Comparison of ENCODE assay signal across 35 cellular contexts in genomic region chr3:100128565-100128964, GRCh38.
"Had no signal": no experiment of that assay in that cellular context is flagged by ENCODE, and none has a peak within 500 bp of the region (broad histone marks: within the 10 kb centered on the region; RNA-seq: fewer than 3 reads in every experiment).

No MANE protein-coding gene starts in this region.

- DNase-seq: activated CD4-positive, alpha-beta memory T cell treated with anti-CD3 and anti-CD28 coated beads, Interleukin-2, amount 10 ng/mL, durations not matched to agents 7 days and 5 days; activated CD4-positive, alpha-beta T cell treated with anti-CD3 and anti-CD28 coated beads for 1 hour; activated CD4-positive, alpha-beta T cell treated with anti-CD3 and anti-CD28 coated beads for 36 hours; activated CD4-positive, alpha-beta T cell treated with anti-CD3 and anti-CD28 coated beads for 48 hours; activated CD4-positive, alpha-beta T cell treated with anti-CD3 and anti-CD28 coated beads, Interleukin-2, amount 10 ng/mL, durations not matched to agents 7 days and 5 days; activated CD4-positive, alpha-beta T cell treated with anti-CD3 and anti-CD28 coated beads, Interleukin-2, amount 50 U/mL, for 48 hours; activated CD4-positive, CD25-positive, alpha-beta regulatory T cell; activated CD8-positive, alpha-beta memory T cell treated with anti-CD3 and anti-CD28 coated beads for 24 hours; activated CD8-positive, alpha-beta memory T cell treated with anti-CD3 and anti-CD28 coated beads, Interleukin-2, amount 10 ng/mL, durations not matched to agents 7 days and 5 days; activated CD8-positive, alpha-beta memory T cell treated with anti-CD3 and anti-CD28 coated beads, Interleukin-2, amount 50 U/mL, for 48 hours; activated CD8-positive, alpha-beta T cell treated with anti-CD3 and anti-CD28 coated beads, Interleukin-2, amount 10 ng/mL, durations not matched to agents 7 days and 5 days; activated effector memory CD4-positive, alpha-beta T cell treated with anti-CD3 and anti-CD28 coated beads, Interleukin-2, amount 50 U/mL, for 16 hours; activated gamma-delta T cell treated with Interleukin-2 at 50 U/mL for 16 hours; activated naive CD4-positive, alpha-beta T cell; activated naive CD4-positive, alpha-beta T cell treated with anti-CD3 and anti-CD28 coated beads for 36 hours; activated naive CD4-positive, alpha-beta T cell treated with anti-CD3 and anti-CD28 coated beads, Interleukin-2, amount 50 U/mL, for 16 hours; activated naive CD8-positive, alpha-beta T cell treated with anti-CD3 and anti-CD28 coated beads for 36 hours; activated T-cell treated with anti-CD3 and anti-CD28 coated beads, Interleukin-2, amount 50 U/mL, for 1 hour; activated T-cell treated with anti-CD3 and anti-CD28 coated beads, Interleukin-2, amount 50 U/mL, for 4 hours; adrenal gland; amniotic stem cell; aorta; body of pancreas; brain microvascular endothelial cell; central memory CD4-positive, alpha-beta T cell; SW 1271; T-helper 1 cell; T-helper 2 cell; T-helper 9 cell; WERI-Rb-1 had no signal

- H3K9me3 Mint-ChIP-seq: activated CD4-positive, alpha-beta memory T cell treated with anti-CD3 and anti-CD28 coated beads, Interleukin-2, amount 10 ng/mL, durations not matched to agents 7 days and 5 days; activated CD4-positive, alpha-beta T cell treated with anti-CD3 and anti-CD28 coated beads, Interleukin-2, amount 10 ng/mL, durations not matched to agents 7 days and 5 days; activated naive CD4-positive, alpha-beta T cell treated with anti-CD3 and anti-CD28 coated beads for 36 hours; activated naive CD4-positive, alpha-beta T cell treated with anti-CD3 and anti-CD28 coated beads, Interleukin-2, amount 50 U/mL, for 72 hours; activated naive CD8-positive, alpha-beta T cell treated with anti-CD3 and anti-CD28 coated beads for 36 hours; activated T-cell treated with anti-CD3 and anti-CD28 coated beads, Interleukin-2, amount 50 U/mL, for 4 hours; T-helper 1 cell treated with Interleukin-12 subunit alpha and Interleukin-12 subunit beta and Interleukin-4 antibody, amounts not matched to agents 30 μg/mL and 1 μg/mL, for 36 hours; T-helper 2 cell treated with Interferon-gamma antibody and Interleukin-4, amounts not matched to agents 5 μg/mL and 100 μg/mL, for 36 hours; WTC11 had no signal

- H3K36me3 Mint-ChIP-seq: activated naive CD4-positive, alpha-beta T cell treated with anti-CD3 and anti-CD28 coated beads, Interleukin-2, amount 50 U/mL, for 72 hours; WTC11 had no signal

- ATAC-seq: activated CD4-positive, alpha-beta T cell treated with anti-CD3 and anti-CD28 coated beads for 36 hours; activated CD4-positive, CD25-positive, alpha-beta regulatory T cell treated with anti-CD3 and anti-CD28 coated beads, Interleukin-2, amount 50 U/mL, for 24 hours; activated CD8-positive, alpha-beta memory T cell treated with anti-CD3 and anti-CD28 coated beads, Interleukin-2, amount 10 ng/mL, durations not matched to agents 7 days and 5 days; activated CD8-positive, alpha-beta T cell treated with anti-CD3 and anti-CD28 coated beads, Interleukin-2, amount 10 ng/mL, durations not matched to agents 7 days and 5 days; activated T-cell treated with anti-CD3 and anti-CD28 coated beads, Interleukin-2, amount 50 U/mL, for 4 hours; body of pancreas; WTC11 had no signal

- H3K4me1 Mint-ChIP-seq: activated CD4-positive, alpha-beta memory T cell treated with anti-CD3 and anti-CD28 coated beads, Interleukin-2, amount 10 ng/mL, durations not matched to agents 7 days and 5 days; activated CD4-positive, alpha-beta T cell treated with anti-CD3 and anti-CD28 coated beads for 36 hours; activated CD4-positive, alpha-beta T cell treated with anti-CD3 and anti-CD28 coated beads, Interleukin-2, amount 10 ng/mL, durations not matched to agents 7 days and 5 days; WTC11 had no signal

- H3K27me3 Mint-ChIP-seq: activated CD4-positive, alpha-beta memory T cell treated with anti-CD3 and anti-CD28 coated beads, Interleukin-2, amount 10 ng/mL, durations not matched to agents 7 days and 5 days; activated CD4-positive, alpha-beta T cell treated with anti-CD3 and anti-CD28 coated beads for 36 hours; activated CD4-positive, alpha-beta T cell treated with anti-CD3 and anti-CD28 coated beads, Interleukin-2, amount 10 ng/mL, durations not matched to agents 7 days and 5 days; activated CD8-positive, alpha-beta memory T cell treated with anti-CD3 and anti-CD28 coated beads, Interleukin-2, amount 10 ng/mL, durations not matched to agents 7 days and 5 days; activated naive CD8-positive, alpha-beta T cell treated with anti-CD3 and anti-CD28 coated beads for 36 hours had no signal

- H3K27ac Mint-ChIP-seq: activated CD4-positive, alpha-beta memory T cell treated with anti-CD3 and anti-CD28 coated beads, Interleukin-2, amount 10 ng/mL, durations not matched to agents 7 days and 5 days; activated CD4-positive, alpha-beta T cell treated with anti-CD3 and anti-CD28 coated beads for 36 hours; activated CD4-positive, alpha-beta T cell treated with anti-CD3 and anti-CD28 coated beads, Interleukin-2, amount 10 ng/mL, durations not matched to agents 7 days and 5 days; activated CD8-positive, alpha-beta memory T cell treated with anti-CD3 and anti-CD28 coated beads, Interleukin-2, amount 10 ng/mL, durations not matched to agents 7 days and 5 days; activated CD8-positive, alpha-beta T cell treated with anti-CD3 and anti-CD28 coated beads, Interleukin-2, amount 10 ng/mL, durations not matched to agents 7 days and 5 days; activated naive CD4-positive, alpha-beta T cell treated with anti-CD3 and anti-CD28 coated beads for 36 hours; activated naive CD4-positive, alpha-beta T cell treated with anti-CD3 and anti-CD28 coated beads, Interleukin-2, amount 50 U/mL, for 72 hours; activated naive CD8-positive, alpha-beta T cell treated with anti-CD3 and anti-CD28 coated beads for 36 hours; T-helper 1 cell treated with Interleukin-12 subunit alpha and Interleukin-12 subunit beta and Interleukin-4 antibody, amounts not matched to agents 30 μg/mL and 1 μg/mL, for 36 hours; T-helper 2 cell treated with Interferon-gamma antibody and Interleukin-4, amounts not matched to agents 5 μg/mL and 100 μg/mL, for 36 hours; WTC11 had no signal

- H3K4me3 Mint-ChIP-seq: activated CD4-positive, alpha-beta memory T cell treated with anti-CD3 and anti-CD28 coated beads, Interleukin-2, amount 10 ng/mL, durations not matched to agents 7 days and 5 days; activated CD4-positive, alpha-beta T cell treated with anti-CD3 and anti-CD28 coated beads for 36 hours; activated CD4-positive, alpha-beta T cell treated with anti-CD3 and anti-CD28 coated beads, Interleukin-2, amount 10 ng/mL, durations not matched to agents 7 days and 5 days; activated CD8-positive, alpha-beta memory T cell treated with anti-CD3 and anti-CD28 coated beads, Interleukin-2, amount 10 ng/mL, durations not matched to agents 7 days and 5 days; activated CD8-positive, alpha-beta T cell treated with anti-CD3 and anti-CD28 coated beads, Interleukin-2, amount 10 ng/mL, durations not matched to agents 7 days and 5 days; activated naive CD4-positive, alpha-beta T cell treated with anti-CD3 and anti-CD28 coated beads for 36 hours; activated naive CD8-positive, alpha-beta T cell treated with anti-CD3 and anti-CD28 coated beads for 36 hours; activated T-cell treated with anti-CD3 and anti-CD28 coated beads, Interleukin-2, amount 50 U/mL, for 4 hours; T-helper 1 cell treated with Interleukin-12 subunit alpha and Interleukin-12 subunit beta and Interleukin-4 antibody, amounts not matched to agents 30 μg/mL and 1 μg/mL, for 36 hours; T-helper 2 cell treated with Interferon-gamma antibody and Interleukin-4, amounts not matched to agents 5 μg/mL and 100 μg/mL, for 36 hours; WTC11 had no signal
